ENCODE assay signal across 27 cellular contexts in genomic region chr4:182859730-182860129, GRCh38.
"Had no signal": no experiment of that assay in that cellular context is flagged by ENCODE, and none has a peak within 500 bp of the region (broad histone marks: within the 10 kb centered on the region; RNA-seq: fewer than 3 reads in every experiment).

No MANE protein-coding gene starts in this region.

- H3K27me3 ChIP-seq: neural progenitor cell, ovary, stomach, thyroid gland, tibial nerve, upper lobe of left lung, uterus had no signal

- H3K9me3 ChIP-seq: ovary, psoas muscle, stomach, thoracic aorta, thyroid gland, upper lobe of left lung, uterus had no signal

- H3K27ac Mint-ChIP-seq: naive thymus-derived CD4-positive, alpha-beta T cell; natural killer cell; nephron; neural progenitor cell; progenitor cell of endocrine pancreas; stimulated activated effector memory CD8-positive, alpha-beta T cell treated with anti-CD3 and anti-CD28 coated beads, Interleukin-12 subunit alpha, Interleukin-12 subunit beta, amount 100 ng/mL, for 72 hours; stimulated activated naive B cell treated with anti-CD40 and anti-IgM and Interleukin-4, amounts not matched to agents 10 μg/mL and 1 μg/mL and 100 μg/mL, for 72 hours had no signal

- H3K36me3 ChIP-seq: neural progenitor cell, ovary, stomach, thoracic aorta, thyroid gland, tibial nerve, upper lobe of left lung, uterus had no signal

- H3K27ac ChIP-seq: neural progenitor cell, ovary, parathyroid adenoma, psoas muscle, skin epidermis, stomach, thoracic aorta, thyroid gland, tibial nerve, upper lobe of left lung, uterus had no signal

- H3K4me1 Mint-ChIP-seq: naive thymus-derived CD4-positive, alpha-beta T cell; natural killer cell; stimulated activated effector memory CD8-positive, alpha-beta T cell treated with anti-CD3 and anti-CD28 coated beads, Interleukin-12 subunit alpha, Interleukin-12 subunit beta, amount 100 ng/mL, for 72 hours; stimulated activated naive B cell treated with anti-CD40 and anti-IgM and Interleukin-4, amounts not matched to agents 10 μg/mL and 1 μg/mL and 100 μg/mL, for 72 hours had no signal

- H3K79me2 ChIP-seq: parathyroid adenoma had no signal

- H3K4me3 ChIP-seq: neural progenitor cell, ovary, psoas muscle, skin epidermis, smooth muscle cell, stomach, thoracic aorta, thyroid gland, tibial nerve, upper lobe of left lung, uterus had no signal

- ATAC-seq: naive thymus-derived CD4-positive, alpha-beta T cell; natural killer cell; psoas muscle; right cardiac atrium; sciatic nerve; stimulated activated effector memory CD8-positive, alpha-beta T cell treated with anti-CD3 and anti-CD28 coated beads, Interleukin-12 subunit alpha, Interleukin-12 subunit beta, amount 100 ng/mL, for 72 hours; stimulated activated naive B cell treated with anti-CD40 and anti-IgM and Interleukin-4, amounts not matched to agents 10 μg/mL and 1 μg/mL and 100 μg/mL, for 72 hours had no signal

- H3K4me3 Mint-ChIP-seq: naive thymus-derived CD4-positive, alpha-beta T cell; natural killer cell; nephron; neural progenitor cell; stimulated activated effector memory CD8-positive, alpha-beta T cell treated with anti-CD3 and anti-CD28 coated beads, Interleukin-12 subunit alpha, Interleukin-12 subunit beta, amount 100 ng/mL, for 72 hours; stimulated activated naive B cell treated with anti-CD40 and anti-IgM and Interleukin-4, amounts not matched to agents 10 μg/mL and 1 μg/mL and 100 μg/mL, for 72 hours had no signal

- H3K36me3 Mint-ChIP-seq: natural killer cell; stimulated activated effector memory CD8-positive, alpha-beta T cell treated with anti-CD3 and anti-CD28 coated beads, Interleukin-12 subunit alpha, Interleukin-12 subunit beta, amount 100 ng/mL, for 72 hours had no signal

- H2AFZ ChIP-seq: neural progenitor cell, parathyroid adenoma had no signal

- H3K4me1 ChIP-seq: neural progenitor cell, parathyroid adenoma, psoas muscle, tibial nerve, uterus had no signal

- H3K9me3 Mint-ChIP-seq: natural killer cell had no signal

- H3K4me2 ChIP-seq: neural progenitor cell, smooth muscle cell had no signal

- DNase-seq: naive thymus-derived CD4-positive, alpha-beta T cell; natural killer cell; occipital lobe; ovary; psoas muscle; right cardiac atrium; stimulated activated CD4-positive, alpha-beta T cell treated with anti-CD3 and anti-CD28 coated beads, Interleukin-15, amount 100 ng/mL, for 24 hours; stimulated activated CD4-positive, alpha-beta T cell treated with anti-CD3 and anti-CD28 coated beads, Interleukin-2, amount 100 ng/mL, for 24 hours; stimulated activated CD4-positive, alpha-beta T cell treated with anti-CD3 and anti-CD28 coated beads, Interleukin-2, amount 100 ng/mL, for 48 hours; stimulated activated CD4-positive, alpha-beta T cell treated with anti-CD3 and anti-CD28 coated beads, Interleukin-4, amount 100 ng/mL, for 24 hours; stimulated activated naive B cell treated with anti-CD40 and anti-IgM and Interleukin-4, amounts not matched to agents 10 μg/mL and 1 μg/mL and 100 μg/mL, for 72 hours; stimulated activated naive CD4-positive, alpha-beta T cell treated with Interleukin-2 at 50 U/mL for 16 hours; stomach; thyroid gland; trophoblast cell; upper lobe of left lung; uterus had no signal

- H3K27me3 Mint-ChIP-seq: naive thymus-derived CD4-positive, alpha-beta T cell had no signal

- H3K9ac ChIP-seq: neural progenitor cell, parathyroid adenoma had no signal
